Comparison of ENCODE assay signal across 8 cellular contexts in the genomic region with DNA sequence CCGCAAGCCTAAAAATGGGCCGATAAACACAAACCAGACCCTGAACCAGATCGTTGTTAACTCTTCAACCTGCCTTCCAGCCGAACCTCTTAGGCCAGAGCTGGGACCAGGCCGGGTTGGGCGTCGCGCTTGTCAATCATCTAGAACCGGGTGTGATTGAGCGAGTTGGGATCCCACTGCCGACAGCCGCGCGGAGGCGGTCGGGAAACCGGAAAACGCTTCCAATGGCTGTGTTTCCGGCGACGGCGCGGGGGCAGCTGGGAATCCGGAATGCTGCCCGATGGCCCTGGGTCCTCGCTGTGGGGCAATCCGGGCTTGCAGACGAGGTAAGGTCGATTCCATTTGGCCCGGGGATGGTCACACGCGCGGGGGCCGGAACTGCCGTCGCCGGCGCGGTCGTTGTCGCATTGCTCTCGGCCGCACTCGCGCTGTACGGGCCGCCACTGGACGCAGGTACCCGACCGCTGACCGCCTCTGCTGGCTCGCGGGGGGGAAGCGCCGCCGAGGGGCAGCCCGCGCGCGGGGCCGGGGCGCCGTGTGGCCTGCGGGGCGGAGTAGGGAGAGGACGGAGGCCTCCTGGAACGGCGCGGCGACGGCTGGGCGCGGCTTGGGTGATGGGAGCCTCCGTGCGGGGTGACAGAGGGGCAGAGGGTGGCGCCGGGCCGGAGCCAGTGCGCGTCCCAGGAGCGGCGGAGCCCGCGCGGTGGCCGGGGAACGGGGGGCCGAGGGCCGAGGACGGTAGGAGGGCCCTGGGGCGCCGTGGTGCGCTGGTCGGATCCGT.
DNase-seq lines count a peak whose midpoint lies in the region; ATAC-seq and TF ChIP-seq lines count a peak whose summit lies in the region.

A gene (plus strand): TSS at position 224 of the 781 bp plus-strand sequence. CDS start 57 bp downstream, at position 281.

- peak; percentile 94 for ATAC-seq in stimulated activated naive CD8-positive, alpha-beta T cell treated with anti-CD3 and anti-CD28 coated beads, Interleukin-15, amount 100 ng/mL, for 72 hours

- H3K27me3 Mint-ChIP-seq in nephron progenitor cell (ENCODE audit: low read depth, poor library complexity): peaks cover 19% of the 10 kb centered on the region
- peaks cover 8% of the 10 kb centered on the region for H3K27me3 Mint-ChIP-seq in stimulated activated naive CD8-positive, alpha-beta T cell treated with anti-CD3 and anti-CD28 coated beads, Interleukin-15, amount 100 ng/mL, for 72 hours

- peak within 1 kb of the TSS; percentile 89 for H3K4me3 ChIP-seq in LNCaP clone FGC (ENCODE audit: low read depth, low read length)

- DNase-seq in EL (peak; percentile 96), GOT3 (lab: John Stamatoyannopoulos, UW) (peak; percentile 57), LNCaP clone FGC (ENCODE audit: low read depth) (peak; percentile 90), activated gamma-delta T cell (lab: John Stamatoyannopoulos, UW) (peak; percentile 43), fibroblast of the conjunctiva (ENCODE audit: low read depth) (peak; percentile 91), nephron progenitor cell (peak; percentile 74)
- DNase-seq in stimulated activated naive CD8-positive, alpha-beta T cell treated with anti-CD3 and anti-CD28 coated beads, Interleukin-15, amount 100 ng/mL, for 72 hours: peak; percentile 80 to 88

- peaks cover 43% of the 10 kb centered on the region for H3K4me1 Mint-ChIP-seq in nephron progenitor cell
- peaks cover 32% of the 10 kb centered on the region for H3K4me1 Mint-ChIP-seq in stimulated activated naive CD8-positive, alpha-beta T cell treated with anti-CD3 and anti-CD28 coated beads, Interleukin-15, amount 100 ng/mL, for 72 hours

- H3K27ac Mint-ChIP-seq in nephron progenitor cell: peak within 1 kb of the TSS; percentile 83
- H3K27ac Mint-ChIP-seq in stimulated activated naive CD8-positive, alpha-beta T cell treated with anti-CD3 and anti-CD28 coated beads, Interleukin-15, amount 100 ng/mL, for 72 hours: peak within 1 kb of the TSS; percentile 97 to 99

- peaks cover 25% of the 10 kb centered on the region for H3K9me3 Mint-ChIP-seq in nephron progenitor cell
- H3K9me3 Mint-ChIP-seq in stimulated activated naive CD8-positive, alpha-beta T cell treated with anti-CD3 and anti-CD28 coated beads, Interleukin-15, amount 100 ng/mL, for 72 hours: peaks cover 0 to 8% of the 10 kb centered on the region in 2 donors

- TF ChIP-seq POLR2A in Raji (IDR thresholded peaks at IDR 0.05; ENCODE audit: insufficient read depth, low read depth, low read length): peak; percentile 59

- H3K36me3 Mint-ChIP-seq in nephron progenitor cell (ENCODE audit: low read depth): peaks cover 15% of the 10 kb centered on the region

- TF ChIP-seq CTCF in LNCaP clone FGC (IDR thresholded peaks at IDR 0.05; ENCODE audit: control insufficient read depth, extremely low read depth, insufficient read depth) (no peak), nephron progenitor cell (IDR thresholded peaks at IDR 0.05) (no peak)

- peak within 1 kb of the TSS; percentile 84 for H3K4me3 Mint-ChIP-seq in nephron progenitor cell
- peak within 1 kb of the TSS; percentile 96 for H3K4me3 Mint-ChIP-seq in stimulated activated naive CD8-positive, alpha-beta T cell treated with anti-CD3 and anti-CD28 coated beads, Interleukin-15, amount 100 ng/mL, for 72 hours

Comparison
In these comparisons a context has a peak if more than half of its experiments do, and no peak if none do; other contexts are left out.
1. Peak in every context shown above with its lines: DNase-seq, ATAC-seq and H3K4me3 ChIP-seq.
2. DNase-seq: peak in every context shown above with its lines; median percentile 96 in EL; 91 in fibroblast of the conjunctiva; 90 in LNCaP clone FGC; 84 in stimulated activated naive CD8-positive, alpha-beta T cell treated with anti-CD3 and anti-CD28 coated beads, Interleukin-15, amount 100 ng/mL, for 72 hours; 74 in nephron progenitor cell; 57 in GOT3; 43 in activated gamma-delta T cell.